In the genomic region with DNA sequence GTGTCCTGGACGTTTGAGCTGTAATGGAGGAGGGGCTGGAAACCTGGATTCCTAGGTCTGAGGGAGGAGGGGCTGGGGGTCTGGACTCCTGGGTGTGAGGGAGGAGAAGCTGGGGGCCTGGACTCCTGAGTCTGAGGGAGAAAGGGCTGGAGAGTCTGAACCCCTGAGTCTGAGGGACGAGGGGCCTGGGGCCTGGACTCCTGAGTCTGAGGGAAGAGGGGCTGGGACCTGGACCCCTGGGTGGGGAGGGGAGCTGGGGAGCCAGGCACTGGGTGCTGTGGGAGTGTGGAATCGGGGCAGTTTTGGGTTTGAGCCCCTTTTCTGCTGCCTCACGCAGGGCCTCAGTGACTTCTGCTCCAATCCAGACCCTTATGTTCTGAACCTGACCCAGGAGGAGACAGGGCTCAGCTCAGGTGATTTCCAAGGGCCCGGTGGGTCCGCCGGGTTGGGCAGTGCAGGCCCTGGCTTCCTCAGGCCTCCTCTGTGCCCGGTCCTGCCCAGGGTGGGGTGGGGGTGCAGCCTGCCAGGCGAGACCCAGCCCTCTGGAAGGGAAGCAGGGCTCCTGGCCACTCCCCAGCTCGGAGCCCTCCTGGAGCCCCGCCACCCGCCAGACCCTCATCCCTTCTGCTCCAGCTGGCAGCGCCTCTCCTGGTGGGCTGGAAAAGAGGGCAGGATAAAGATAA, we compare ENCODE assay signal across 21 cellular contexts. TPM values are rescaled to one million over a fixed set of nuclear protein-coding genes. Genes with fewer than 3 reads are reported as not detected.
DNase-seq lines count a peak whose midpoint lies in the region; ATAC-seq and TF ChIP-seq lines count a peak whose summit lies in the region.
"Had no signal": no experiment of that assay in that cellular context is flagged by ENCODE, and none has a peak within 500 bp of the region (broad histone marks: within the 10 kb centered on the region; RNA-seq: fewer than 3 reads in every experiment).

No MANE protein-coding gene starts in this region.

- DNase-seq in DMS 273 (lab: John Stamatoyannopoulos, UW; ENCODE audit: unreplicated experiment) (peak; percentile 29), DMS 273 treated with DMSO at 0.1 percent for 48 hours (lab: John Stamatoyannopoulos, UW) (no peak), PC-3 (no peak), glutamatergic neuron (no peak)
- DNase-seq in effector CD8-positive, alpha-beta T cell (lab: John Stamatoyannopoulos, UW), result no peak
- DNase-seq: activated CD4-positive, alpha-beta T cell treated with anti-CD3 and anti-CD28 coated beads for 4 hours; effector memory CD4-positive, alpha-beta T cell; EL; left ventricle myocardium superior; NCI-H146; NCI-H446; SIG-M5; stimulated activated CD4-positive, alpha-beta T cell treated with anti-CD3 and anti-CD28 coated beads, Interleukin-15, amount 100 ng/mL, for 24 hours; T-helper 9 cell had no signal

- POLR2A ChIA-PET in PC-3 (lab: Charles Lee; ENCODE audit: unreplicated experiment), result no interaction called here

- H3K27ac Mint-ChIP-seq in glutamatergic neuron (ENCODE audit: unreplicated experiment), result peak overlapping the region; percentile 48
- no peak overlapping the region for H3K27ac Mint-ChIP-seq in stimulated activated memory B cell treated with anti-CD40 and anti-IgM and Interleukin-4, amounts not matched to agents 10 μg/mL and 1 μg/mL and 100 μg/mL, for 72 hours

- peak overlapping the region; percentile 91 for H3K4me2 ChIP-seq in PC-3 (ENCODE audit: low read length)

- no peak overlapping the region for H3K4me3 Mint-ChIP-seq in glutamatergic neuron (ENCODE audit: unreplicated experiment)
- peak overlapping the region; percentile 39 for H3K4me3 Mint-ChIP-seq in stimulated activated memory B cell treated with anti-CD40 and anti-IgM and Interleukin-4, amounts not matched to agents 10 μg/mL and 1 μg/mL and 100 μg/mL, for 72 hours

- no peak overlapping the region for H2AFZ ChIP-seq in PC-3 (ENCODE audit: low read length)

- peaks cover 13% of the 10 kb centered on the region for H3K27me3 Mint-ChIP-seq in glutamatergic neuron (ENCODE audit: unreplicated experiment)
- H3K27me3 Mint-ChIP-seq in stimulated activated memory B cell treated with anti-CD40 and anti-IgM and Interleukin-4, amounts not matched to agents 10 μg/mL and 1 μg/mL and 100 μg/mL, for 72 hours, result peaks cover 60% of the 10 kb centered on the region

- peaks cover 6% of the 10 kb centered on the region; the same call in 1 of the 2 replicates for H3K27me3 ChIP-seq in PC-3 (ENCODE audit: low read length)

- no peaks in the 10 kb centered on the region for H3K9me2 ChIP-seq in PC-3 (replicated peaks; ENCODE audit: low read length)

- no peaks in the 10 kb centered on the region for H3K79me2 ChIP-seq in PC-3 (ENCODE audit: low read length)

- no peaks in the 10 kb centered on the region for H3F3A ChIP-seq in PC-3 (ENCODE audit: low read length, unreplicated experiment)

- no peak overlapping the region for H3K9ac ChIP-seq in PC-3 (ENCODE audit: low read length)

- peaks cover 34% of the 10 kb centered on the region for H3K4me1 ChIP-seq in PC-3 (ENCODE audit: insufficient read depth, low read length)

- H3K36me3 Mint-ChIP-seq in glutamatergic neuron (ENCODE audit: unreplicated experiment), result no peaks in the 10 kb centered on the region
- H3K36me3 Mint-ChIP-seq in stimulated activated memory B cell treated with anti-CD40 and anti-IgM and Interleukin-4, amounts not matched to agents 10 μg/mL and 1 μg/mL and 100 μg/mL, for 72 hours, result no peaks in the 10 kb centered on the region
- H3K36me3 Mint-ChIP-seq: activated naive CD4-positive, alpha-beta T cell treated with anti-CD3 and anti-CD28 coated beads, Interleukin-2, amount 50 U/mL, for 72 hours had no signal

- H3K36me3 ChIP-seq in PC-3 (ENCODE audit: low read depth, low read length), result no peaks in the 10 kb centered on the region
- H3K36me3 ChIP-seq: breast epithelium had no signal

- intact Hi-C loops in PC-3 (cut with micrococcal nuclease), result loop anchor here (2.0 kb wide), 1 partner anchor 33 kb away; a partner anchor contains a TSS

- CTCF ChIA-PET in PC-3 (lab: Charles Lee), result interaction anchor here (0.5 to 0.6 kb wide), 3 partner anchors 34 to 862 kb away, joined by 3 to 7 read pairs (median 3); a partner anchor contains a TSS

- H3K9me3 ChIP-seq in PC-3 (ENCODE audit: low read length), result no peaks in the 10 kb centered on the region
- H3K9me3 ChIP-seq: breast epithelium had no signal

- no peak overlapping the region for H3K27ac ChIP-seq in PC-3 (ENCODE audit: low read length)
- H3K27ac ChIP-seq: breast epithelium had no signal

- H3K9me3 Mint-ChIP-seq in glutamatergic neuron (ENCODE audit: unreplicated experiment), result peaks cover 11% of the 10 kb centered on the region
- H3K9me3 Mint-ChIP-seq in stimulated activated memory B cell treated with anti-CD40 and anti-IgM and Interleukin-4, amounts not matched to agents 10 μg/mL and 1 μg/mL and 100 μg/mL, for 72 hours, result no peaks in the 10 kb centered on the region
- H3K9me3 Mint-ChIP-seq: activated naive CD4-positive, alpha-beta T cell treated with anti-CD3 and anti-CD28 coated beads, Interleukin-2, amount 50 U/mL, for 72 hours had no signal

- no TSS peak for BruUV-seq in PC-3 (replicated peaks; lab: Mats Ljungman, UMichigan)

- ATAC-seq in PC-3, result no peak
- ATAC-seq in stimulated activated memory B cell treated with anti-CD40 and anti-IgM and Interleukin-4, amounts not matched to agents 10 μg/mL and 1 μg/mL and 100 μg/mL, for 72 hours, result no peak
- no peak for ATAC-seq in HG03469 (IDR thresholded peaks at IDR 0.05; ENCODE audit: unreplicated experiment)
- ATAC-seq in GM21447 (IDR thresholded peaks at IDR 0.05; ENCODE audit: unreplicated experiment), result no peak

- H3K4me3 ChIP-seq in PC-3 (ENCODE audit: low read length), result no peak overlapping the region

- H4K20me1 ChIP-seq in PC-3 (ENCODE audit: low read length), result no peaks in the 10 kb centered on the region

- no peak for TF ChIP-seq CTCF in PC-3 (conservative IDR thresholded peaks at IDR 0.05; ENCODE audit: low read depth, low read length)
- TF ChIP-seq CTCF in glutamatergic neuron (IDR thresholded peaks at IDR 0.05; ENCODE audit: partially characterized antibody, unreplicated experiment), result no peak

- peaks cover 5% of the 10 kb centered on the region for H3K4me1 Mint-ChIP-seq in glutamatergic neuron (ENCODE audit: low read depth, unreplicated experiment)
- peaks cover 21% of the 10 kb centered on the region for H3K4me1 Mint-ChIP-seq in stimulated activated memory B cell treated with anti-CD40 and anti-IgM and Interleukin-4, amounts not matched to agents 10 μg/mL and 1 μg/mL and 100 μg/mL, for 72 hours

RNA-seq across cellular contexts. Expression of a gene that starts 14.4 kb away (rescaled TPM):
- total RNA-seq in PC-3 (2014; rRNA removed), result 1.1 and 3.7 TPM in 2 replicates
- total RNA-seq in glutamatergic neuron (ENCODE audit: unreplicated experiment), result 2.9 TPM
- total RNA-seq: LHCN-M2, myocyte had no signal

RNA-seq across cellular contexts. Expression of a gene that starts 19.3 kb away (rescaled TPM):
- total RNA-seq in PC-3 (2014; rRNA removed), result 55.5 and 65.8 TPM in 2 replicates
- 278 TPM for total RNA-seq in glutamatergic neuron (ENCODE audit: unreplicated experiment)

RNA-seq across cellular contexts. Expression of a gene that starts 33.9 kb away (rescaled TPM):
- total RNA-seq in PC-3 (2014; rRNA removed), result 7.1 and 12.6 TPM in 2 replicates
- total RNA-seq in glutamatergic neuron (ENCODE audit: unreplicated experiment), result 4.7 TPM

RNA-seq across cellular contexts. Expression of a gene that starts 43.4 kb away (rescaled TPM):
- total RNA-seq in PC-3 (2014; rRNA removed) (0.73 and 1.4 TPM in 2 replicates), glutamatergic neuron (ENCODE audit: unreplicated experiment) (not detected)
- total RNA-seq: activated naive CD4-positive, alpha-beta T cell treated with anti-CD3 and anti-CD28 coated beads, Interleukin-2, amount 50 U/mL, for 72 hours had no signal
